ENCODE assay signal across 14 cellular contexts in genomic region chr17:2703606-2704005, GRCh38. TPM values are rescaled to one million over a fixed set of nuclear protein-coding genes. Genes with fewer than 3 reads are reported as not detected.
"Had no signal": no experiment of that assay in that cellular context is flagged by ENCODE, and none has a peak within 500 bp of the region (broad histone marks: within the 10 kb centered on the region; RNA-seq: fewer than 3 reads in every experiment).

No MANE protein-coding gene starts in this region.

- H3K36me3 ChIP-seq: ovary had no signal

- H3K9me3 ChIP-seq: ovary, tibial nerve had no signal

- H3K27me3 ChIP-seq: ovary, tibial nerve had no signal

- H3K4me3 ChIP-seq: ovary, tibial nerve had no signal

- H3K27ac ChIP-seq: ovary, tibial nerve had no signal

- H3K27ac Mint-ChIP-seq: activated CD4-positive, alpha-beta T cell treated with anti-CD3 and anti-CD28 coated beads, Interleukin-2, amount 10 ng/mL, durations not matched to agents 24 days and 14 days; activated T-helper 1 cell treated with anti-CD3 and anti-CD28 coated beads, Interleukin-12 subunit alpha, Interleukin-12 subunit beta, Interleukin-2, Interleukin-4 antibody, amounts not matched to agents 30 ng/mL and 10 ng/mL and 1 ng/mL, durations not matched to agents 14 hours and 24 hours and 36 hours; nephron; T-helper 2 cell treated with Interferon-gamma antibody and Interleukin-4, amounts not matched to agents 5 μg/mL and 100 μg/mL, for 36 hours had no signal

- H3K27me3 Mint-ChIP-seq: activated CD4-positive, alpha-beta T cell treated with anti-CD3 and anti-CD28 coated beads, Interleukin-2, amount 10 ng/mL, durations not matched to agents 24 days and 14 days had no signal

- DNase-seq: activated CD4-positive, alpha-beta T cell treated with anti-CD3 and anti-CD28 coated beads, Interleukin-2, amount 10 ng/mL, durations not matched to agents 24 days and 14 days; activated CD4-positive, CD25-positive, alpha-beta regulatory T cell; activated CD8-positive, alpha-beta memory T cell treated with anti-CD3 and anti-CD28 coated beads, Interleukin-2, amount 50 U/mL, for 48 hours; activated naive CD4-positive, alpha-beta T cell treated with Interleukin-2 at 50 U/mL for 16 hours; mesendoderm; stimulated activated CD4-positive, alpha-beta T cell treated with anti-CD3 and anti-CD28 coated beads, Interleukin-2, amount 100 ng/mL, for 48 hours; stimulated activated naive CD4-positive, alpha-beta T cell had no signal

- H3K9me3 Mint-ChIP-seq: activated CD4-positive, alpha-beta T cell treated with anti-CD3 and anti-CD28 coated beads, Interleukin-2, amount 10 ng/mL, durations not matched to agents 24 days and 14 days; activated T-helper 1 cell treated with anti-CD3 and anti-CD28 coated beads, Interleukin-12 subunit alpha, Interleukin-12 subunit beta, Interleukin-2, Interleukin-4 antibody, amounts not matched to agents 30 ng/mL and 10 ng/mL and 1 ng/mL, durations not matched to agents 14 hours and 24 hours and 36 hours; nephron; T-helper 2 cell treated with Interferon-gamma antibody and Interleukin-4, amounts not matched to agents 5 μg/mL and 100 μg/mL, for 36 hours had no signal

- H3K4me3 Mint-ChIP-seq: activated CD4-positive, alpha-beta T cell treated with anti-CD3 and anti-CD28 coated beads, Interleukin-2, amount 10 ng/mL, durations not matched to agents 24 days and 14 days; activated T-helper 1 cell treated with anti-CD3 and anti-CD28 coated beads, Interleukin-12 subunit alpha, Interleukin-12 subunit beta, Interleukin-2, Interleukin-4 antibody, amounts not matched to agents 30 ng/mL and 10 ng/mL and 1 ng/mL, durations not matched to agents 14 hours and 24 hours and 36 hours; nephron; T-helper 2 cell treated with Interferon-gamma antibody and Interleukin-4, amounts not matched to agents 5 μg/mL and 100 μg/mL, for 36 hours had no signal

RNA-seq across cellular contexts. Expression of gene CCDC92B, which starts 45.8 kb away (rescaled TPM):
- total RNA-seq: left lobe of liver, subcutaneous adipose tissue had no signal
